8 cellular contexts compared by ENCODE assay signal in genomic region chr19:48635263-48635965, GRCh38. TPM values are rescaled to one million over a fixed set of nuclear protein-coding genes. Genes with fewer than 3 reads are reported as not detected.
DNase-seq lines count a peak whose midpoint lies in the region; ATAC-seq and TF ChIP-seq lines count a peak whose summit lies in the region.

No MANE protein-coding gene starts in this region.

- H3K4me1 ChIP-seq in parathyroid adenoma (peaks cover 47% of the 10 kb centered on the region), urinary bladder (ENCODE audit: insufficient read depth) (no peaks in the 10 kb centered on the region)

- intact Hi-C loops in Right ventricle myocardium inferior (cut with DNase I) = loop anchor here (5.0 kb wide), 2 partner anchors 77 to 342 kb away; no protein-coding TSS in a partner anchor

- H2AFZ ChIP-seq in parathyroid adenoma = peak overlapping the region; percentile 36

- whole genome bisulfite sequencing in urinary bladder = 2% methylated on average over 67 of the region's 67 CpGs

- no peak for TF ChIP-seq CTCF in parathyroid adenoma (IDR thresholded peaks at IDR 0.05)

- DNase-seq in CD1c-positive myeloid dendritic cell (ENCODE audit: extremely low spot score) (peak; percentile 83), HEK293T (ENCODE audit: extremely low spot score) (peak; percentile 73), RPMI8226 (peak; percentile 77), Right ventricle myocardium inferior (ENCODE audit: missing footprints) (peak; percentile 86)
- peak; percentile 57 to 82 (median 72) for DNase-seq in activated naive CD4-positive, alpha-beta T cell (lab: John Stamatoyannopoulos, UW)

- H3K27me3 ChIP-seq in parathyroid adenoma (ENCODE audit: control insufficient read depth, insufficient read depth, low read length) = no peaks in the 10 kb centered on the region

- H3K27ac ChIP-seq in parathyroid adenoma = peak overlapping the region; percentile 99
- peak overlapping the region; percentile 83 for H3K27ac ChIP-seq in urinary bladder (ENCODE audit: low read depth)

- ATAC-seq in Right ventricle myocardium inferior (peak; percentile 46), HG03432 (IDR thresholded peaks at IDR 0.05; ENCODE audit: unreplicated experiment) (no peak)

- H3K4me3 ChIP-seq in parathyroid adenoma (ENCODE audit: low read depth, low read length) (peak overlapping the region; percentile 81), urinary bladder (ENCODE audit: low read depth, low read length) (peak overlapping the region; percentile 60)

- peak overlapping the region; percentile 99 for H3K9ac ChIP-seq in parathyroid adenoma

- CTCF ChIA-PET in HEK293T (lab: Yijun Ruan, JAX) = interaction anchor here (1.8 kb wide), 1 partner anchor 47 kb away, joined by 4 read pairs; no protein-coding TSS in a partner anchor

- no peaks in the 10 kb centered on the region for H3K79me2 ChIP-seq in parathyroid adenoma

- POLR2A ChIA-PET in HEK293T (lab: Yijun Ruan, JAX) = interaction anchor here (2.3 to 6.7 kb wide), 3 partner anchors 12 to 17 kb away, joined by 12 to 88 read pairs (median 21); partner anchors contain the start of genes RPL18 and SPHK2

- H3K9me3 ChIP-seq in parathyroid adenoma (ENCODE audit: control insufficient read depth, low read length) = no peaks in the 10 kb centered on the region

- H3K36me3 ChIP-seq in parathyroid adenoma (ENCODE audit: control insufficient read depth, insufficient read depth, low read length) = no peaks in the 10 kb centered on the region
- H3K36me3 ChIP-seq in urinary bladder (ENCODE audit: insufficient read depth) = no peaks in the 10 kb centered on the region

- H3K4me2 ChIP-seq in parathyroid adenoma (ENCODE audit: low read length) = peak overlapping the region; percentile 72

TF ChIP-seq in HEK293T, 16 proteins besides CTCF, POLR2A, EP300 and RAD21:
- no peak for TF ChIP-seq FOXK2 (IDR thresholded peaks at IDR 0.05)
- no peak for TF ChIP-seq BHLHE40 (IDR thresholded peaks at IDR 0.05; ENCODE audit: borderline replicate concordance)
- TF ChIP-seq L3MBTL2 (conservative IDR thresholded peaks at IDR 0.05) = no peak
- no peak for TF ChIP-seq SUZ12 (IDR thresholded peaks at IDR 0.05)
- TF ChIP-seq LEF1 (IDR thresholded peaks at IDR 0.05; ENCODE audit: borderline replicate concordance) = no peak
- no peak for TF ChIP-seq NFRKB (IDR thresholded peaks at IDR 0.05)
- TF ChIP-seq ZNF384 (IDR thresholded peaks at IDR 0.05) = no peak
- no peak for TF ChIP-seq PKNOX1 (IDR thresholded peaks at IDR 0.05)
- no peak for TF ChIP-seq FOXA1 (IDR thresholded peaks at IDR 0.05)
- no peak for TF ChIP-seq HDGF (IDR thresholded peaks at IDR 0.05; ENCODE audit: borderline replicate concordance)
- no peak for TF ChIP-seq ELF4 (IDR thresholded peaks at IDR 0.05)

RNA-seq across cellular contexts. Expression of gene DBP, which starts 1.8 kb away (rescaled TPM):
- total RNA-seq in Right ventricle myocardium inferior (15.2 TPM), urinary bladder (4.6 TPM)
- 12.3 TPM for polyA plus RNA-seq in urinary bladder

RNA-seq across cellular contexts. Expression of gene CA11, which starts 10.6 kb away (rescaled TPM):
- 8.4 TPM for total RNA-seq in Right ventricle myocardium inferior
- 1.8 TPM for total RNA-seq in urinary bladder
- polyA plus RNA-seq in urinary bladder = 13.4 TPM

RNA-seq across cellular contexts. Expression of gene SPHK2, which starts 16.1 kb away (rescaled TPM):
- total RNA-seq in Right ventricle myocardium inferior (7.2 TPM), urinary bladder (4.9 TPM)
- polyA plus RNA-seq in urinary bladder = 22.0 TPM

RNA-seq across cellular contexts. Expression of gene RPL18, which starts 16.4 kb away (rescaled TPM):
- 604 TPM for total RNA-seq in Right ventricle myocardium inferior
- total RNA-seq in urinary bladder = 1,113 TPM
- polyA plus RNA-seq in urinary bladder = 2,167 TPM

RNA-seq across cellular contexts. Expression of gene FAM83E, which starts 20.5 kb away (rescaled TPM):
- total RNA-seq in Right ventricle myocardium inferior (not detected), urinary bladder (0.58 TPM)
- 1.1 TPM for polyA plus RNA-seq in urinary bladder
